Comparison of ENCODE assay signal across 32 cellular contexts in genomic region chr5:148659641-148660345, GRCh38. TPM values are rescaled to one million over a fixed set of nuclear protein-coding genes. Genes with fewer than 3 reads are reported as not detected.
"Had no signal": no experiment of that assay in that cellular context is flagged by ENCODE, and none has a peak within 500 bp of the region (broad histone marks: within the 10 kb centered on the region; RNA-seq: fewer than 3 reads in every experiment).

No MANE protein-coding gene starts in this region.

- H3K27ac ChIP-seq: adrenal gland, body of pancreas, foreskin keratinocyte, left lung, neutrophil, thoracic aorta, uterus, VCaP had no signal

- H3K4me1 Mint-ChIP-seq: activated naive CD8-positive, alpha-beta T cell treated with anti-CD3 and anti-CD28 coated beads for 36 hours; stimulated activated effector memory CD8-positive, alpha-beta T cell treated with anti-CD3 and anti-CD28 coated beads, Interleukin-12 subunit alpha, Interleukin-12 subunit beta, amount 100 ng/mL, for 72 hours had no signal

- H3K36me3 Mint-ChIP-seq: activated naive CD8-positive, alpha-beta T cell treated with anti-CD3 and anti-CD28 coated beads for 36 hours; stimulated activated effector memory CD8-positive, alpha-beta T cell treated with anti-CD3 and anti-CD28 coated beads, Interleukin-12 subunit alpha, Interleukin-12 subunit beta, amount 100 ng/mL, for 72 hours; type B pancreatic cell had no signal

- DNase-seq: activated CD4-positive, alpha-beta T cell treated with anti-CD3 and anti-CD28 coated beads for 4 hours; activated CD4-positive, alpha-beta T cell treated with anti-CD3 and anti-CD28 coated beads, Interleukin-2, amount 50 U/mL, for 48 hours; activated CD8-positive, alpha-beta memory T cell treated with anti-CD3 and anti-CD28 coated beads for 24 hours; activated effector memory CD4-positive, alpha-beta T cell treated with anti-CD3 and anti-CD28 coated beads, Interleukin-2, amount 50 U/mL, for 16 hours; activated naive CD4-positive, alpha-beta T cell treated with anti-CD3 and anti-CD28 coated beads for 36 hours; activated naive CD8-positive, alpha-beta T cell treated with anti-CD3 and anti-CD28 coated beads for 36 hours; adrenal gland; aorta; body of pancreas; foreskin keratinocyte; heart left ventricle; left lung; stimulated activated CD4-positive, alpha-beta T cell treated with anti-CD3 and anti-CD28 coated beads, Interleukin-4, amount 100 ng/mL, for 24 hours; T-helper 9 cell; uterus had no signal

- FAIRE-seq: small intestine, TTC549 had no signal

- H3K27ac Mint-ChIP-seq: activated naive CD4-positive, alpha-beta T cell treated with anti-CD3 and anti-CD28 coated beads for 36 hours; activated naive CD8-positive, alpha-beta T cell treated with anti-CD3 and anti-CD28 coated beads for 36 hours; activated T-helper 1 cell treated with anti-CD3 and anti-CD28 coated beads, Interleukin-12 subunit alpha, Interleukin-12 subunit beta, Interleukin-2, Interleukin-4 antibody, amounts not matched to agents 30 ng/mL and 10 ng/mL and 1 ng/mL, durations not matched to agents 14 hours and 24 hours and 36 hours; nephron; stimulated activated effector memory CD8-positive, alpha-beta T cell treated with anti-CD3 and anti-CD28 coated beads, Interleukin-12 subunit alpha, Interleukin-12 subunit beta, amount 100 ng/mL, for 72 hours; stimulated activated naive CD8-positive, alpha-beta T cell treated with anti-CD3 and anti-CD28 coated beads, Interleukin-15, Interleukin-2, amounts not matched to agents 100 ng/mL and 50 ng/mL, for 24 hours; type B pancreatic cell had no signal

- H3K4me3 Mint-ChIP-seq: activated naive CD4-positive, alpha-beta T cell treated with anti-CD3 and anti-CD28 coated beads for 36 hours; activated naive CD8-positive, alpha-beta T cell treated with anti-CD3 and anti-CD28 coated beads for 36 hours; activated T-helper 1 cell treated with anti-CD3 and anti-CD28 coated beads, Interleukin-12 subunit alpha, Interleukin-12 subunit beta, Interleukin-2, Interleukin-4 antibody, amounts not matched to agents 30 ng/mL and 10 ng/mL and 1 ng/mL, durations not matched to agents 14 hours and 24 hours and 36 hours; nephron; stimulated activated effector memory CD8-positive, alpha-beta T cell treated with anti-CD3 and anti-CD28 coated beads, Interleukin-12 subunit alpha, Interleukin-12 subunit beta, amount 100 ng/mL, for 72 hours; stimulated activated naive CD8-positive, alpha-beta T cell treated with anti-CD3 and anti-CD28 coated beads, Interleukin-15, Interleukin-2, amounts not matched to agents 100 ng/mL and 50 ng/mL, for 24 hours; type B pancreatic cell had no signal

- H3K4me1 ChIP-seq: adrenal gland, foreskin keratinocyte, left lung, uterus had no signal

- H3K36me3 ChIP-seq: adrenal gland, heart left ventricle, left lung, neutrophil, thoracic aorta, uterus had no signal

- H3K9me3 Mint-ChIP-seq: activated naive CD4-positive, alpha-beta T cell treated with anti-CD3 and anti-CD28 coated beads for 36 hours; activated naive CD8-positive, alpha-beta T cell treated with anti-CD3 and anti-CD28 coated beads for 36 hours; activated T-helper 1 cell treated with anti-CD3 and anti-CD28 coated beads, Interleukin-12 subunit alpha, Interleukin-12 subunit beta, Interleukin-2, Interleukin-4 antibody, amounts not matched to agents 30 ng/mL and 10 ng/mL and 1 ng/mL, durations not matched to agents 14 hours and 24 hours and 36 hours; nephron; stimulated activated effector memory CD8-positive, alpha-beta T cell treated with anti-CD3 and anti-CD28 coated beads, Interleukin-12 subunit alpha, Interleukin-12 subunit beta, amount 100 ng/mL, for 72 hours; stimulated activated naive CD8-positive, alpha-beta T cell treated with anti-CD3 and anti-CD28 coated beads, Interleukin-15, Interleukin-2, amounts not matched to agents 100 ng/mL and 50 ng/mL, for 24 hours; type B pancreatic cell had no signal

- H3K27me3 ChIP-seq: adrenal gland, body of pancreas, uterus had no signal

- ATAC-seq: body of pancreas; esophagus mucosa; foreskin keratinocyte; left lung; sciatic nerve; stimulated activated effector memory CD8-positive, alpha-beta T cell treated with anti-CD3 and anti-CD28 coated beads, Interleukin-12 subunit alpha, Interleukin-12 subunit beta, amount 100 ng/mL, for 72 hours had no signal

- H3K4me3 ChIP-seq: adrenal gland, body of pancreas, heart left ventricle, left lung, lung, thoracic aorta, uterus had no signal

- H3K9me3 ChIP-seq: adrenal gland, body of pancreas, heart left ventricle, left lung, neutrophil, thoracic aorta, uterus had no signal

RNA-seq across cellular contexts. Expression of gene HTR4, which starts 5.5 kb away (rescaled TPM):
- total RNA-seq: activated naive CD4-positive, alpha-beta T cell treated with anti-CD3 and anti-CD28 coated beads for 36 hours; activated naive CD8-positive, alpha-beta T cell treated with anti-CD3 and anti-CD28 coated beads for 36 hours; activated T-helper 1 cell treated with anti-CD3 and anti-CD28 coated beads, Interleukin-12 subunit alpha, Interleukin-12 subunit beta, Interleukin-2, Interleukin-4 antibody, amounts not matched to agents 30 ng/mL and 10 ng/mL and 1 ng/mL, durations not matched to agents 14 hours and 24 hours and 36 hours; body of pancreas; foreskin keratinocyte; kidney epithelial cell; left lung; mononuclear cell; osteocyte; subcutaneous adipose tissue had no signal
- polyA plus RNA-seq: foreskin keratinocyte, lung had no signal
